In the genomic region with DNA sequence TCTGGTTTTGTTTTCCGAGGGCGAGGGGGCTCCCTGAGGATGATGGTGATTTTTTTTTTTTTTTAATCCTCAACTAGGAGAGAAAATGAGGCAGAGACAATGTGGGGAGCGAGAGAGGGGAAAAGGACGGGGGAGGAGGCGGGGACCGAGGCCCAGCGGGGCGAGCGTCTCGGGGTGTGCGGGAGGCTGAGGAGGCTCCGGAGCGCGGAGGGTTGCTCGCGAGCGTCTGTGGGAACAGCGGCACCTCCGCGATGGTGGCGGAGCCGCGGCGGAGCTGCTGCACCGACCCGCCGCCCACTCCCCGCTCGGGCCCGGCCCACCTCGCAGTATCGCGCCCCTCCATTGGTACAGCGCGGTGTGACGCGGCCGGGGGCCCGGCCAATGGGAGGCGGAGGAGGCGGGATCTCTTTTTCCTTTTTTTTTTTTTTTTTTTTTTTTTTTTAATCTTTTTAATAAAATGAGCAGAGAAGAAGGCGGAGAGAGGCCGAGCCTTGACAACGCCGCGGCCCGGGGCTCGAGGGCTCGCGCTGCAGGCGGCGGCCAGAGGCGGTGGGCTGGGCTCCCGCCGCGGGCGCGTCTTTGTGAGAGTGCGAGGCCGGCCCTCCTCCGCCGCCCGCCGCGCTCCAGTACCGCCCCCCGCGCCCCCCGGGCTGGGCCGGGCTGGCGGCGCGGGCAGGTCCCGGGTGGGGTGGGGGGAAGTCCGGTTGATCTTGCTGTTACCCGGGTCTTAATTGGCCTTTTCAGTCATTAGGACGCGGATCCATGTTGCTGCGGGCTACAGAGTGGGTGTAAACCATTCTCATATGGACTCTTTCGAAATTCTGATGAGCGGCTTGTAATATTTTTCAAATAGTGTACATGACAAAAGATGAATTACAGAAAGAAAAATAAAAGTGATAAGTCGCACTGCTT, we compare ENCODE assay signal across 1 cellular context.
TF ChIP-seq lines count a peak whose summit lies in the region.

A gene (minus strand): TSS at position 228 of the 912 bp plus-strand sequence.

TF ChIP-seq in HepG2, 621 proteins besides CTCF, POLR2A, EP300 and RAD21 (continued from another document and continues in another):
- TF ChIP-seq, protein P1, sequence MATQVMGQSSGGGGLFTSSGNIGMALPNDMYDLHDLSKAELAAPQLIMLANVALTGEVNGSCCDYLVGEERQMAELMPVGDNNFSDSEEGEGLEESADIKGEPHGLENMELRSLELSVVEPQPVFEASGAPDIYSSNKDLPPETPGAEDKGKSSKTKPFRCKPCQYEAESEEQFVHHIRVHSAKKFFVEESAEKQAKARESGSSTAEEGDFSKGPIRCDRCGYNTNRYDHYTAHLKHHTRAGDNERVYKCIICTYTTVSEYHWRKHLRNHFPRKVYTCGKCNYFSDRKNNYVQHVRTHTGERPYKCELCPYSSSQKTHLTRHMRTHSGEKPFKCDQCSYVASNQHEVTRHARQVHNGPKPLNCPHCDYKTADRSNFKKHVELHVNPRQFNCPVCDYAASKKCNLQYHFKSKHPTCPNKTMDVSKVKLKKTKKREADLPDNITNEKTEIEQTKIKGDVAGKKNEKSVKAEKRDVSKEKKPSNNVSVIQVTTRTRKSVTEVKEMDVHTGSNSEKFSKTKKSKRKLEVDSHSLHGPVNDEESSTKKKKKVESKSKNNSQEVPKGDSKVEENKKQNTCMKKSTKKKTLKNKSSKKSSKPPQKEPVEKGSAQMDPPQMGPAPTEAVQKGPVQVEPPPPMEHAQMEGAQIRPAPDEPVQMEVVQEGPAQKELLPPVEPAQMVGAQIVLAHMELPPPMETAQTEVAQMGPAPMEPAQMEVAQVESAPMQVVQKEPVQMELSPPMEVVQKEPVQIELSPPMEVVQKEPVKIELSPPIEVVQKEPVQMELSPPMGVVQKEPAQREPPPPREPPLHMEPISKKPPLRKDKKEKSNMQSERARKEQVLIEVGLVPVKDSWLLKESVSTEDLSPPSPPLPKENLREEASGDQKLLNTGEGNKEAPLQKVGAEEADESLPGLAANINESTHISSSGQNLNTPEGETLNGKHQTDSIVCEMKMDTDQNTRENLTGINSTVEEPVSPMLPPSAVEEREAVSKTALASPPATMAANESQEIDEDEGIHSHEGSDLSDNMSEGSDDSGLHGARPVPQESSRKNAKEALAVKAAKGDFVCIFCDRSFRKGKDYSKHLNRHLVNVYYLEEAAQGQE (IDR thresholded peaks at IDR 0.05; ENCODE audit: borderline replicate concordance in 1 of 2, low read depth in 1 of 2, low read length in 2 of 2) = peak in 1 of 2 experiments; percentile 59; a peak in 1 of 4 replicates
- TF ChIP-seq, protein P2, sequence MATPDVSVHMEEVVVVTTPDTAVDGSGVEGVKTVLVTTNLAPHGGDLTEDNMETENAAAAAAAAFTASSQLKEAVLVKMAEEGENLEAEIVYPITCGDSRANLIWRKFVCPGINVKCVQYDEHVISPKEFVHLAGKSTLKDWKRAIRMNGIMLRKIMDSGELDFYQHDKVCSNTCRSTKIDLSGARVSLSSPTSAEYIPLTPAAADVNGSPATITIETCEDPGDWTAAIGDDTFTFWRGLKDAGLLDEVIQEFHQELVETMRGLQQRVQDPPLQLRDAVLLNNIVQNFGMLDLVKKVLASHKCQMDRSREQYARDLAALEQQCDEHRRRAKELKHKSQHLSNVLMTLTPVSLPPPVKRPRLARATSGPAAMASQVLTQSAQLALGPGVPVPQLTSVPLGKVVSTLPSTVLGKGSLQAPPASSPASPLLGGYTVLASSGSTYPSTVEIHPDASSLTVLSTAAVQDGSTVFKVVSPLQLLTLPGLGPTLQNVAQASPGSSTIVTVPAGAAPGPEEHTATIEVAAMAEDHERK (CRISPR knock-in tag; IDR thresholded peaks at IDR 0.05; ENCODE audit: low read depth) = no peak
- TF ChIP-seq, protein P3, sequence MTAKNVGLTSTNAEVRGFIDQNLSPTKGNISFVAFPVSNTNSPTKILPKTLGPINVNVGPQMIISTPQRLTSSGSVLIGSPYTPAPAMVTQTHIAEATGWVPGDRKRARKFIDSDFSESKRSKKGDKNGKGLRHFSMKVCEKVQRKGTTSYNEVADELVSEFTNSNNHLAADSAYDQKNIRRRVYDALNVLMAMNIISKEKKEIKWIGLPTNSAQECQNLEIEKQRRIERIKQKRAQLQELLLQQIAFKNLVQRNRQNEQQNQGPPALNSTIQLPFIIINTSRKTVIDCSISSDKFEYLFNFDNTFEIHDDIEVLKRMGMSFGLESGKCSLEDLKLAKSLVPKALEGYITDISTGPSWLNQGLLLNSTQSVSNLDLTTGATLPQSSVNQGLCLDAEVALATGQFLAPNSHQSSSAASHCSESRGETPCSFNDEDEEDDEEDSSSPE (CRISPR knock-in tag; IDR thresholded peaks at IDR 0.05) = peak; percentile 24; the same call in 1 of the 2 replicates
- TF ChIP-seq IKZF4 (CRISPR knock-in tag; IDR thresholded peaks at IDR 0.05; ENCODE audit: borderline replicate concordance, low read depth, not compliant biosample characterization) = no peak
- TF ChIP-seq ZFY (CRISPR knock-in tag; IDR thresholded peaks at IDR 0.05) = peak; percentile 68
- TF ChIP-seq ZFAT (CRISPR knock-in tag; conservative IDR thresholded peaks at IDR 0.05) = no peak
- peak; percentile 83 for TF ChIP-seq ZNF792 (CRISPR knock-in tag; IDR thresholded peaks at IDR 0.05)
- no peak for TF ChIP-seq ZBTB42 (CRISPR knock-in tag; IDR thresholded peaks at IDR 0.05)
- TF ChIP-seq PRPF4 (IDR thresholded peaks at IDR 0.05; ENCODE audit: low read depth, low read length, poor library complexity, severe bottlenecking) = no peak
- TF ChIP-seq FOXK1 (CRISPR knock-in tag; IDR thresholded peaks at IDR 0.05; ENCODE audit: borderline replicate concordance, low read depth) = no peak; the same call in 1 of the 2 replicates
- no peak for TF ChIP-seq PHF21A (CRISPR knock-in tag; IDR thresholded peaks at IDR 0.05)
- peak; percentile 38; the same call in 1 of the 2 replicates for TF ChIP-seq ISL2 (CRISPR knock-in tag; IDR thresholded peaks at IDR 0.05)
- TF ChIP-seq PPARG (CRISPR knock-in tag; conservative IDR thresholded peaks at IDR 0.05) = no peak; the same call in 1 of the 2 replicates
- no peak for TF ChIP-seq ZNF10 (CRISPR knock-in tag; IDR thresholded peaks at IDR 0.05; ENCODE audit: borderline replicate concordance, low read depth)
- TF ChIP-seq, protein P4, sequence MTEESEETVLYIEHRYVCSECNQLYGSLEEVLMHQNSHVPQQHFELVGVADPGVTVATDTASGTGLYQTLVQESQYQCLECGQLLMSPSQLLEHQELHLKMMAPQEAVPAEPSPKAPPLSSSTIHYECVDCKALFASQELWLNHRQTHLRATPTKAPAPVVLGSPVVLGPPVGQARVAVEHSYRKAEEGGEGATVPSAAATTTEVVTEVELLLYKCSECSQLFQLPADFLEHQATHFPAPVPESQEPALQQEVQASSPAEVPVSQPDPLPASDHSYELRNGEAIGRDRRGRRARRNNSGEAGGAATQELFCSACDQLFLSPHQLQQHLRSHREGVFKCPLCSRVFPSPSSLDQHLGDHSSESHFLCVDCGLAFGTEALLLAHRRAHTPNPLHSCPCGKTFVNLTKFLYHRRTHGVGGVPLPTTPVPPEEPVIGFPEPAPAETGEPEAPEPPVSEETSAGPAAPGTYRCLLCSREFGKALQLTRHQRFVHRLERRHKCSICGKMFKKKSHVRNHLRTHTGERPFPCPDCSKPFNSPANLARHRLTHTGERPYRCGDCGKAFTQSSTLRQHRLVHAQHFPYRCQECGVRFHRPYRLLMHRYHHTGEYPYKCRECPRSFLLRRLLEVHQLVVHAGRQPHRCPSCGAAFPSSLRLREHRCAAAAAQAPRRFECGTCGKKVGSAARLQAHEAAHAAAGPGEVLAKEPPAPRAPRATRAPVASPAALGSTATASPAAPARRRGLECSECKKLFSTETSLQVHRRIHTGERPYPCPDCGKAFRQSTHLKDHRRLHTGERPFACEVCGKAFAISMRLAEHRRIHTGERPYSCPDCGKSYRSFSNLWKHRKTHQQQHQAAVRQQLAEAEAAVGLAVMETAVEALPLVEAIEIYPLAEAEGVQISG (CRISPR knock-in tag; IDR thresholded peaks at IDR 0.05) = peak; percentile 62
- peak; percentile 37; the same call in 1 of the 2 replicates for TF ChIP-seq ZKSCAN1 (IDR thresholded peaks at IDR 0.05; ENCODE audit: low read length)
- TF ChIP-seq NFKB2 (CRISPR knock-in tag; IDR thresholded peaks at IDR 0.05; ENCODE audit: borderline replicate concordance) = no peak
- TF ChIP-seq, protein P5, sequence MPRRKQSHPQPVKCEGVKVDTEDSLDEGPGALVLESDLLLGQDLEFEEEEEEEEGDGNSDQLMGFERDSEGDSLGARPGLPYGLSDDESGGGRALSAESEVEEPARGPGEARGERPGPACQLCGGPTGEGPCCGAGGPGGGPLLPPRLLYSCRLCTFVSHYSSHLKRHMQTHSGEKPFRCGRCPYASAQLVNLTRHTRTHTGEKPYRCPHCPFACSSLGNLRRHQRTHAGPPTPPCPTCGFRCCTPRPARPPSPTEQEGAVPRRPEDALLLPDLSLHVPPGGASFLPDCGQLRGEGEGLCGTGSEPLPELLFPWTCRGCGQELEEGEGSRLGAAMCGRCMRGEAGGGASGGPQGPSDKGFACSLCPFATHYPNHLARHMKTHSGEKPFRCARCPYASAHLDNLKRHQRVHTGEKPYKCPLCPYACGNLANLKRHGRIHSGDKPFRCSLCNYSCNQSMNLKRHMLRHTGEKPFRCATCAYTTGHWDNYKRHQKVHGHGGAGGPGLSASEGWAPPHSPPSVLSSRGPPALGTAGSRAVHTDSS (CRISPR knock-in tag; conservative IDR thresholded peaks at IDR 0.05) = no peak
- TF ChIP-seq REXO4 (CRISPR knock-in tag; IDR thresholded peaks at IDR 0.05; ENCODE audit: borderline replicate concordance) = no peak
- no peak for TF ChIP-seq ADNP (CRISPR knock-in tag; IDR thresholded peaks at IDR 0.05)
- no peak for TF ChIP-seq KDM6A (CRISPR knock-in tag; IDR thresholded peaks at IDR 0.05; ENCODE audit: low read depth)
- no peak for TF ChIP-seq CHD4 (IDR thresholded peaks at IDR 0.05; ENCODE audit: borderline replicate concordance, low read length)
- no peak for TF ChIP-seq RFXANK (CRISPR knock-in tag; IDR thresholded peaks at IDR 0.05)
- TF ChIP-seq, protein P6, sequence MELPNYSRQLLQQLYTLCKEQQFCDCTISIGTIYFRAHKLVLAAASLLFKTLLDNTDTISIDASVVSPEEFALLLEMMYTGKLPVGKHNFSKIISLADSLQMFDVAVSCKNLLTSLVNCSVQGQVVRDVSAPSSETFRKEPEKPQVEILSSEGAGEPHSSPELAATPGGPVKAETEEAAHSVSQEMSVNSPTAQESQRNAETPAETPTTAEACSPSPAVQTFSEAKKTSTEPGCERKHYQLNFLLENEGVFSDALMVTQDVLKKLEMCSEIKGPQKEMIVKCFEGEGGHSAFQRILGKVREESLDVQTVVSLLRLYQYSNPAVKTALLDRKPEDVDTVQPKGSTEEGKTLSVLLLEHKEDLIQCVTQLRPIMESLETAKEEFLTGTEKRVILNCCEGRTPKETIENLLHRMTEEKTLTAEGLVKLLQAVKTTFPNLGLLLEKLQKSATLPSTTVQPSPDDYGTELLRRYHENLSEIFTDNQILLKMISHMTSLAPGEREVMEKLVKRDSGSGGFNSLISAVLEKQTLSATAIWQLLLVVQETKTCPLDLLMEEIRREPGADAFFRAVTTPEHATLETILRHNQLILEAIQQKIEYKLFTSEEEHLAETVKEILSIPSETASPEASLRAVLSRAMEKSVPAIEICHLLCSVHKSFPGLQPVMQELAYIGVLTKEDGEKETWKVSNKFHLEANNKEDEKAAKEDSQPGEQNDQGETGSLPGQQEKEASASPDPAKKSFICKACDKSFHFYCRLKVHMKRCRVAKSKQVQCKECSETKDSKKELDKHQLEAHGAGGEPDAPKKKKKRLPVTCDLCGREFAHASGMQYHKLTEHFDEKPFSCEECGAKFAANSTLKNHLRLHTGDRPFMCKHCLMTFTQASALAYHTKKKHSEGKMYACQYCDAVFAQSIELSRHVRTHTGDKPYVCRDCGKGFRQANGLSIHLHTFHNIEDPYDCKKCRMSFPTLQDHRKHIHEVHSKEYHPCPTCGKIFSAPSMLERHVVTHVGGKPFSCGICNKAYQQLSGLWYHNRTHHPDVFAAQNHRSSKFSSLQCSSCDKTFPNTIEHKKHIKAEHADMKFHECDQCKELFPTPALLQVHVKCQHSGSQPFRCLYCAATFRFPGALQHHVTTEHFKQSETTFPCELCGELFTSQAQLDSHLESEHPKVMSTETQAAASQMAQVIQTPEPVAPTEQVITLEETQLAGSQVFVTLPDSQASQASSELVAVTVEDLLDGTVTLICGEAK (IDR thresholded peaks at IDR 0.05) = peak; percentile 71
- TF ChIP-seq, protein P6 (CRISPR knock-in tag; IDR thresholded peaks at IDR 0.05) = peak; percentile 89
- no peak for TF ChIP-seq RBM39 (IDR thresholded peaks at IDR 0.05; ENCODE audit: low read depth, low read length, poor library complexity, severe bottlenecking)
- TF ChIP-seq, protein P7, sequence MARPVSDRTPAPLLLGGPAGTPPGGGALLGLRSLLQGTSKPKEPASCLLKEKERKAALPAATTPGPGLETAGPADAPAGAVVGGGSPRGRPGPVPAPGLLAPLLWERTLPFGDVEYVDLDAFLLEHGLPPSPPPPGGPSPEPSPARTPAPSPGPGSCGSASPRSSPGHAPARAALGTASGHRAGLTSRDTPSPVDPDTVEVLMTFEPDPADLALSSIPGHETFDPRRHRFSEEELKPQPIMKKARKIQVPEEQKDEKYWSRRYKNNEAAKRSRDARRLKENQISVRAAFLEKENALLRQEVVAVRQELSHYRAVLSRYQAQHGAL (CRISPR knock-in tag; IDR thresholded peaks at IDR 0.05; ENCODE audit: not compliant biosample characterization) = no peak
- TF ChIP-seq AKAP8 (CRISPR knock-in tag; IDR thresholded peaks at IDR 0.05) = 0 out of 2 replicates have a peak, but pooled peaks have one; percentile 29
- 0 out of 2 replicates have a peak, but pooled peaks have one; percentile 19 for TF ChIP-seq ZNF614 (CRISPR knock-in tag; IDR thresholded peaks at IDR 0.05; ENCODE audit: borderline replicate concordance)
- TF ChIP-seq GATAD1 (CRISPR knock-in tag; IDR thresholded peaks at IDR 0.05) = peak; percentile 76
- TF ChIP-seq PCBP1 (IDR thresholded peaks at IDR 0.05; ENCODE audit: borderline replicate concordance, low read depth, low read length) = no peak
